Comparison of ENCODE assay signal across 8 cellular contexts in genomic region chr5:32173394-32174010, GRCh38. TPM values are rescaled to one million over a fixed set of nuclear protein-coding genes. Genes with fewer than 3 reads are reported as not detected.
DNase-seq lines count a peak whose midpoint lies in the region; ATAC-seq and TF ChIP-seq lines count a peak whose summit lies in the region.

No MANE protein-coding gene starts in this region.

- no peaks in the 10 kb centered on the region for H3K36me3 ChIP-seq in mucosa of descending colon (ENCODE audit: low read depth)

- H3K27me3 Mint-ChIP-seq in activated CD8-positive, alpha-beta T cell treated with anti-CD3 and anti-CD28 coated beads for 36 hours = peaks cover 1% of the 10 kb centered on the region
- H3K27me3 Mint-ChIP-seq in stimulated activated naive CD8-positive, alpha-beta T cell treated with anti-CD3 and anti-CD28 coated beads, Interleukin-15, amount 100 ng/mL, for 72 hours = peaks cover 8% of the 10 kb centered on the region

- DNase-seq in Ammon's horn (ENCODE audit: low spot score) = peak; percentile 63
- DNase-seq in GM19238 (ENCODE audit: insufficient read length, low spot score) = peak; percentile 26
- DNase-seq in NCI-H446 treated with DMSO at 0.1 percent for 48 hours (lab: John Stamatoyannopoulos, UW) = peak; percentile 60
- DNase-seq in activated CD8-positive, alpha-beta T cell treated with anti-CD3 and anti-CD28 coated beads for 36 hours = peak; percentile 65
- DNase-seq in epithelial cell of esophagus (ENCODE audit: low read depth) = peak; percentile 65
- DNase-seq in mucosa of descending colon = peak; percentile 71 to 84 (median 83)
- DNase-seq in stimulated activated naive CD8-positive, alpha-beta T cell treated with anti-CD3 and anti-CD28 coated beads, Interleukin-15, amount 100 ng/mL, for 72 hours = peak in 1 of 2 donors; percentile 61

- ATAC-seq in HG03280 (IDR thresholded peaks at IDR 0.05; ENCODE audit: unreplicated experiment) (peak; percentile 29), mucosa of descending colon (peak; percentile 66)
- peak; percentile 19 for ATAC-seq in activated CD8-positive, alpha-beta T cell treated with anti-CD3 and anti-CD28 coated beads for 36 hours
- peak; percentile 59 for ATAC-seq in stimulated activated naive CD8-positive, alpha-beta T cell treated with anti-CD3 and anti-CD28 coated beads, Interleukin-15, amount 100 ng/mL, for 72 hours

- peaks cover 41% of the 10 kb centered on the region for H3K36me3 Mint-ChIP-seq in activated CD8-positive, alpha-beta T cell treated with anti-CD3 and anti-CD28 coated beads for 36 hours (ENCODE audit: low read depth)

- no peak for TF ChIP-seq CTCF in activated CD8-positive, alpha-beta T cell treated with anti-CD3 and anti-CD28 coated beads for 36 hours (IDR thresholded peaks at IDR 0.05)
- no peak for TF ChIP-seq CTCF in epithelial cell of esophagus (IDR thresholded peaks at IDR 0.05; ENCODE audit: insufficient read depth, low read depth, low read length, missing control alignments)
- no peak for TF ChIP-seq CTCF in mucosa of descending colon (IDR thresholded peaks at IDR 0.05)

- intact Hi-C loops in activated CD8-positive, alpha-beta T cell treated with anti-CD3 and anti-CD28 coated beads for 36 hours (cut with micrococcal nuclease) = no loop called here
- intact Hi-C loops in mucosa of descending colon (cut with DNase I, micrococcal nuclease) = loop anchor here in 1 of 2 donors (10.0 kb wide), 1 partner anchor 51 kb away; no protein-coding TSS in a partner anchor

- peaks cover 30% of the 10 kb centered on the region for H3K4me1 Mint-ChIP-seq in activated CD8-positive, alpha-beta T cell treated with anti-CD3 and anti-CD28 coated beads for 36 hours (ENCODE audit: low read depth)
- peaks cover 40% of the 10 kb centered on the region for H3K4me1 Mint-ChIP-seq in stimulated activated naive CD8-positive, alpha-beta T cell treated with anti-CD3 and anti-CD28 coated beads, Interleukin-15, amount 100 ng/mL, for 72 hours

- H3K4me3 ChIP-seq in epithelial cell of esophagus (ENCODE audit: low read length) (peak overlapping the region; percentile 96), mucosa of descending colon (peak overlapping the region; percentile 96)

- CTCF ChIA-PET in activated CD8-positive, alpha-beta T cell treated with anti-CD3 and anti-CD28 coated beads for 36 hours (lab: Charles Lee) = interaction anchor here (1.2 to 1.7 kb wide), 5 partner anchors 14 to 154 kb away, joined by 3 to 6 read pairs (median 3); no protein-coding TSS in a partner anchor

- no peaks in the 10 kb centered on the region for H3K9me3 ChIP-seq in mucosa of descending colon

- H3K4me1 ChIP-seq in mucosa of descending colon (ENCODE audit: low read depth) = peaks cover 27% of the 10 kb centered on the region

- H3K27ac Mint-ChIP-seq in activated CD8-positive, alpha-beta T cell treated with anti-CD3 and anti-CD28 coated beads for 36 hours = peak overlapping the region; percentile 96
- peak overlapping the region; percentile 98 for H3K27ac Mint-ChIP-seq in stimulated activated naive CD8-positive, alpha-beta T cell treated with anti-CD3 and anti-CD28 coated beads, Interleukin-15, amount 100 ng/mL, for 72 hours

- peak overlapping the region; percentile 94 for H3K4me3 Mint-ChIP-seq in activated CD8-positive, alpha-beta T cell treated with anti-CD3 and anti-CD28 coated beads for 36 hours
- peak overlapping the region; percentile 98 for H3K4me3 Mint-ChIP-seq in stimulated activated naive CD8-positive, alpha-beta T cell treated with anti-CD3 and anti-CD28 coated beads, Interleukin-15, amount 100 ng/mL, for 72 hours

- POLR2A ChIA-PET in activated CD8-positive, alpha-beta T cell treated with anti-CD3 and anti-CD28 coated beads for 36 hours (lab: Charles Lee) = interaction anchor here (0.6 to 1.9 kb wide), 13 partner anchors 8 to 421 kb away, joined by 3 to 11 read pairs (median 4); no protein-coding TSS in a partner anchor

- peaks cover 1% of the 10 kb centered on the region for H3K9me3 Mint-ChIP-seq in activated CD8-positive, alpha-beta T cell treated with anti-CD3 and anti-CD28 coated beads for 36 hours
- no peaks in the 10 kb centered on the region for H3K9me3 Mint-ChIP-seq in stimulated activated naive CD8-positive, alpha-beta T cell treated with anti-CD3 and anti-CD28 coated beads, Interleukin-15, amount 100 ng/mL, for 72 hours

RNA-seq across cellular contexts. Expression of gene GOLPH3, which starts 0.6 kb away (rescaled TPM):
- 10 to 100 TPM; 53.2 to 56.7 TPM for total RNA-seq in activated CD8-positive, alpha-beta T cell treated with anti-CD3 and anti-CD28 coated beads for 36 hours
- total RNA-seq in mucosa of descending colon = 100 to 1,000 TPM; 101 to 178 (median 123) TPM
